ENCODE assay signal across 1 cellular context in genomic region chr4:8608714-8609391, GRCh38.
TF ChIP-seq lines count a peak whose summit lies in the region.

No MANE protein-coding gene starts in this region.

TF ChIP-seq in HEK293, 187 proteins besides CTCF, POLR2A, EP300 and RAD21 (continued from another document):
- TF ChIP-seq ZBTB26 (tag by site-specific recombination; optimal IDR thresholded peaks at IDR 0.05) = no peak
